ENCODE assay signal across 15 cellular contexts in the genomic region with DNA sequence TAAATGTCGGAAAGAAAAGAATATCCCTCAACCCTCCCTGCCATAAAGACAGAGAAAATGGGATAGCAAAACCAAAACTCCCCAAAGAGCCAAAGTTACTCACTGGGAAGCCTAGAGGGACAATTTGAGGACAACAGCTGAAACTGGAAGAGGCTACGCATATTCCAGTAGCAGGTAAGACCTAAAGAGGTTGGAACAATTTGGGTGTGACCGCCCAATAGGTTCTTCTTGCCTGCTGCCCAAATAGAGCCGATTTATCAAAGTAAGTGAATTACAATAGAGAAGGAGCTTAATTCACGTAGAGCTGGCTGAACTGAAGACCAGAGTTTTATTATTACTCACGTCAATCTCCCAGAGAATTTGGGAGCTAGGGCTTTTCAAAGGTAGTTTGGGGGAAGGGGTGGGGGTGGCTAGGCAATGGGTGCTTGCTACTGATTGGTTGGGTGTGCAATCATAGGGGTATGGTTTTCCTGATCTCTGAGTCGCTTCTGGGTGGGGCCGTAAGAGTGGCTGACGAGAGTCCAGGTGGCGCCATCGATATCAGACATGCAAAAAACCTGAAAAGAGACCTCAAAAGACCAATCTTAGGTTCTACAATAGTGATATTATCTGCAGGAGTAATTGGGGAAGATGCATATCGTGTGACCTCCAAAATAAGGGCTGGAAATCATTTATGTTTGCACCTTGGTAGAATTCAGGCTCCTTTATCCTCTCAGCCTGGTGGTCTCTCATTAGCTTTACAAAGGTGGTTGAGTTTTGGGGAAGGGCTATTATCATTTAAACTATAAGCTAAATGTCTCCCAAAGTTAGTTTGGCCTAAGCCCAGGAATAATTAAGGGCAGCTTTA. TPM values are rescaled to one million over a fixed set of nuclear protein-coding genes. Genes with fewer than 3 reads are reported as not detected.
DNase-seq lines count a peak whose midpoint lies in the region; ATAC-seq and TF ChIP-seq lines count a peak whose summit lies in the region.
"Had no signal": no experiment of that assay in that cellular context is flagged by ENCODE, and none has a peak within 500 bp of the region (broad histone marks: within the 10 kb centered on the region; RNA-seq: fewer than 3 reads in every experiment).

No MANE protein-coding gene starts in this region.

- H3K4me1 ChIP-seq in SK-N-SH (ENCODE audit: control insufficient read depth in 1 of 2, insufficient read depth in 2 of 2, low read depth in 1 of 2, low read length in 1 of 2): no peaks in the 10 kb centered on the region
- H3K4me1 ChIP-seq in mesendoderm (ENCODE audit: control insufficient read depth, low read depth, low read length): no peaks in the 10 kb centered on the region
- H3K4me1 ChIP-seq: body of pancreas had no signal

- H2AK5ac ChIP-seq in mesendoderm (ENCODE audit: low read length): no peak overlapping the region

- H3K9me2 ChIP-seq in SK-N-SH: peaks cover 4% of the 10 kb centered on the region; the same call in 1 of the 2 replicates

- no peaks in the 10 kb centered on the region for H3K36me3 Mint-ChIP-seq in activated CD8-positive, alpha-beta T cell treated with anti-CD3 and anti-CD28 coated beads, Interleukin-2, amount 10 ng/mL, durations not matched to agents 7 days and 5 days (ENCODE audit: low read depth)
- H3K36me3 Mint-ChIP-seq: natural killer cell treated with Interleukin-12 subunit alpha and Interleukin-12 subunit beta and Interleukin-15 and Interleukin-18, amount 100 ng/mL, for 72 hours had no signal

- H4K8ac ChIP-seq in mesendoderm (ENCODE audit: low read depth, low read length): no peak overlapping the region

- H3K4me3 Mint-ChIP-seq in activated CD8-positive, alpha-beta T cell treated with anti-CD3 and anti-CD28 coated beads, Interleukin-2, amount 10 ng/mL, durations not matched to agents 7 days and 5 days: peak overlapping the region; percentile 50
- H3K4me3 Mint-ChIP-seq: natural killer cell treated with Interleukin-12 subunit alpha and Interleukin-12 subunit beta and Interleukin-15 and Interleukin-18, amount 100 ng/mL, for 72 hours had no signal

- H2AFZ ChIP-seq in SK-N-SH (ENCODE audit: low read depth): peak overlapping the region; percentile 85; the same call in 1 of the 2 replicates

- CTCF ChIA-PET in SK-N-SH (lab: Yijun Ruan, JAX): interaction anchor here (0.7 to 2.5 kb wide), 10 partner anchors 9 to 228 kb away, joined by 3 to 17 read pairs (median 3); no protein-coding TSS in a partner anchor
- CTCF ChIA-PET in activated CD8-positive, alpha-beta T cell treated with anti-CD3 and anti-CD28 coated beads, Interleukin-2, amount 10 ng/mL, durations not matched to agents 7 days and 5 days (lab: Charles Lee): interaction anchor here (0.7 to 2.6 kb wide), 18 partner anchors 9 to 314 kb away, joined by 3 to 21 read pairs (median 3); a partner anchor contains a TSS

- no peak for TF ChIP-seq RAD21 in SK-N-SH (IDR thresholded peaks at IDR 0.05; ENCODE audit: low read length)

- H3K79me1 ChIP-seq in mesendoderm (ENCODE audit: low read length): no peaks in the 10 kb centered on the region

- H3K36me3 ChIP-seq in SK-N-SH (replicated peaks in 1 of 2; ENCODE audit: control insufficient read depth in 1 of 2, insufficient read depth in 2 of 2, low read length in 1 of 2) (no peaks in the 10 kb centered on the region), mesendoderm (ENCODE audit: control insufficient read depth, insufficient read depth, low read length) (no peaks in the 10 kb centered on the region)

- no peaks in the 10 kb centered on the region for H4K20me1 ChIP-seq in SK-N-SH (ENCODE audit: insufficient read depth)

- DNase-seq in SK-N-SH (no peak), HUDEP-2 (lab: John Stamatoyannopoulos, UW; ENCODE audit: unreplicated experiment in 76 of 76) (peak in 59 of 76 experiments; percentile 0 to 71 (median 24)), mesendoderm (peak; percentile 54), H4 (ENCODE audit: low spot score) (no peak), A172 (ENCODE audit: low spot score) (no peak)
- DNase-seq in activated CD8-positive, alpha-beta T cell treated with anti-CD3 and anti-CD28 coated beads, Interleukin-2, amount 10 ng/mL, durations not matched to agents 7 days and 5 days: peak; percentile 22
- DNase-seq: activated effector memory CD4-positive, alpha-beta T cell treated with anti-CD3 and anti-CD28 coated beads, Interleukin-2, amount 50 U/mL, for 16 hours; body of pancreas; T-helper 9 cell had no signal

- H3K4ac ChIP-seq in mesendoderm (ENCODE audit: low read depth, low read length): no peak overlapping the region

- H3K27me3 ChIP-seq in SK-N-SH (ENCODE audit: insufficient read depth) (no peaks in the 10 kb centered on the region; the same call in 1 of the 2 replicates), mesendoderm (ENCODE audit: insufficient read depth, low read length, poor library complexity) (no peaks in the 10 kb centered on the region)
- H3K27me3 ChIP-seq: body of pancreas had no signal

- WGBS in SK-N-SH (ENCODE audit: low lambda C conversion rate): 13% methylated on average over 12 of the region's 12 CpGs
- WGBS in mesendoderm (ENCODE audit: extremely low coverage, insufficient coverage, low lambda C conversion rate): no CpG with 5 or more reads among the region's 12 CpGs

- H3K4me2 ChIP-seq in SK-N-SH: no peak overlapping the region
- H3K4me2 ChIP-seq in mesendoderm (ENCODE audit: low read length): peak overlapping the region; percentile 13

- peaks cover 10% of the 10 kb centered on the region for H3K4me1 Mint-ChIP-seq in activated CD8-positive, alpha-beta T cell treated with anti-CD3 and anti-CD28 coated beads, Interleukin-2, amount 10 ng/mL, durations not matched to agents 7 days and 5 days (ENCODE audit: low read depth)
- H3K4me1 Mint-ChIP-seq: activated CD4-positive, alpha-beta T cell treated with anti-CD3 and anti-CD28 coated beads, Interleukin-2, amount 10 ng/mL, durations not matched to agents 24 days and 14 days had no signal

- ATAC-seq in SK-N-SH treated with all-trans-retinoic acid at 6 μM for 48 hours (no peak; the same call in 2 of the 3 replicates), HG02759 (IDR thresholded peaks at IDR 0.05; ENCODE audit: unreplicated experiment) (no peak)
- ATAC-seq in activated CD8-positive, alpha-beta T cell treated with anti-CD3 and anti-CD28 coated beads, Interleukin-2, amount 10 ng/mL, durations not matched to agents 7 days and 5 days: no peak
- ATAC-seq: body of pancreas; natural killer cell treated with Interleukin-12 subunit alpha and Interleukin-12 subunit beta and Interleukin-15 and Interleukin-18, amount 100 ng/mL, for 72 hours had no signal

- no peak overlapping the region for H2BK120ac ChIP-seq in mesendoderm (ENCODE audit: low read depth, low read length)

- H3K27me3 Mint-ChIP-seq in activated CD8-positive, alpha-beta T cell treated with anti-CD3 and anti-CD28 coated beads, Interleukin-2, amount 10 ng/mL, durations not matched to agents 7 days and 5 days (ENCODE audit: low read depth): peaks cover 3% of the 10 kb centered on the region

- H3K27ac ChIP-seq in SK-N-SH (ENCODE audit: low read depth in 2 of 2, low read length in 1 of 2) (no peak overlapping the region), mesendoderm (ENCODE audit: low read depth, low read length) (no peak overlapping the region)
- H3K27ac ChIP-seq: body of pancreas had no signal

- H3K23ac ChIP-seq in mesendoderm (ENCODE audit: low read length): no peak overlapping the region

- no peak for TF ChIP-seq EP300 in SK-N-SH (IDR thresholded peaks at IDR 0.05; ENCODE audit: borderline replicate concordance in 1 of 2, low read depth in 1 of 2, low read length in 1 of 2)

- no peak overlapping the region for H2BK5ac ChIP-seq in mesendoderm (ENCODE audit: low read length)

- POLR2A ChIA-PET in SK-N-SH (lab: Yijun Ruan, JAX): no interaction called here
- POLR2A ChIA-PET in activated CD8-positive, alpha-beta T cell treated with anti-CD3 and anti-CD28 coated beads, Interleukin-2, amount 10 ng/mL, durations not matched to agents 7 days and 5 days (lab: Charles Lee): interaction anchor here (1.0 kb wide), 1 partner anchor 98 kb away, joined by 6 read pairs; a partner anchor contains a TSS

- H3K79me2 ChIP-seq in SK-N-SH (ENCODE audit: insufficient read depth): no peaks in the 10 kb centered on the region
- H3K79me2 ChIP-seq in mesendoderm (ENCODE audit: control insufficient read depth, insufficient read depth, low read length): no peaks in the 10 kb centered on the region

- no peak overlapping the region for H3K9ac ChIP-seq in SK-N-SH
- H3K9ac ChIP-seq in mesendoderm (ENCODE audit: low read length): peak overlapping the region; percentile 60

- no peak overlapping the region for H3K18ac ChIP-seq in mesendoderm (ENCODE audit: low read length)

- TF ChIP-seq CTCF in SK-N-SH (IDR thresholded peaks at IDR 0.05): no peak

- H4K5ac ChIP-seq in mesendoderm (ENCODE audit: low read length): no peak overlapping the region

- H3K27ac Mint-ChIP-seq in activated CD8-positive, alpha-beta T cell treated with anti-CD3 and anti-CD28 coated beads, Interleukin-2, amount 10 ng/mL, durations not matched to agents 7 days and 5 days: no peak overlapping the region
- H3K27ac Mint-ChIP-seq: activated CD4-positive, alpha-beta T cell treated with anti-CD3 and anti-CD28 coated beads, Interleukin-2, amount 10 ng/mL, durations not matched to agents 24 days and 14 days; natural killer cell treated with Interleukin-12 subunit alpha and Interleukin-12 subunit beta and Interleukin-15 and Interleukin-18, amount 100 ng/mL, for 72 hours had no signal

- peak overlapping the region; percentile 25 for H3K56ac ChIP-seq in mesendoderm (ENCODE audit: low read length)

- no peaks in the 10 kb centered on the region for H3K9me3 Mint-ChIP-seq in activated CD8-positive, alpha-beta T cell treated with anti-CD3 and anti-CD28 coated beads, Interleukin-2, amount 10 ng/mL, durations not matched to agents 7 days and 5 days (ENCODE audit: insufficient read depth)
- H3K9me3 Mint-ChIP-seq: activated CD4-positive, alpha-beta T cell treated with anti-CD3 and anti-CD28 coated beads, Interleukin-2, amount 10 ng/mL, durations not matched to agents 24 days and 14 days; natural killer cell treated with Interleukin-12 subunit alpha and Interleukin-12 subunit beta and Interleukin-15 and Interleukin-18, amount 100 ng/mL, for 72 hours had no signal

- no peak overlapping the region for H2BK15ac ChIP-seq in mesendoderm (replicated peaks; ENCODE audit: low read depth)

- H3K9me3 ChIP-seq in SK-N-SH: no peaks in the 10 kb centered on the region
- H3K9me3 ChIP-seq: body of pancreas had no signal

- no peak overlapping the region for H3K4me3 ChIP-seq in SK-N-SH (ENCODE audit: low read depth in 2 of 2, low read length in 1 of 2)
- H3K4me3 ChIP-seq in mesendoderm (ENCODE audit: low read length): no peak overlapping the region
- H3K4me3 ChIP-seq: body of pancreas had no signal

- no peaks in the 10 kb centered on the region for H3F3A ChIP-seq in SK-N-SH (replicated peaks; ENCODE audit: insufficient read depth)

RNA-seq across cellular contexts. Expression of a gene that starts 39.0 kb away (rescaled TPM):
- polyA plus RNA-seq in SK-N-SH (2012; rRNA removed): not detected in 2 replicates
- 0.03 TPM in 1 of 2 replicates, not detected in the other for polyA plus RNA-seq in SK-N-SH (2012; cell fraction: cytosol; rRNA removed)
- polyA plus RNA-seq in SK-N-SH (2012; cell fraction: nucleus; rRNA removed): not detected in 2 replicates
- 1 to 10 TPM; 1.0 to 1.7 TPM for total RNA-seq in activated CD8-positive, alpha-beta T cell treated with anti-CD3 and anti-CD28 coated beads, Interleukin-2, amount 10 ng/mL, durations not matched to agents 7 days and 5 days
- 63.7 TPM for polyA plus RNA-seq in mesendoderm (2013, experiment 1 of 2)
- polyA plus RNA-seq in mesendoderm (2013, experiment 2 of 2): 62.5 TPM
- not detected in 2 replicates for total RNA-seq in H4 (2014; rRNA removed; shearing (Covaris generic))
- not detected in 2 replicates for total RNA-seq in A172 (2014; rRNA removed; shearing (Covaris generic))
- total RNA-seq: activated CD4-positive, alpha-beta T cell treated with anti-CD3 and anti-CD28 coated beads, Interleukin-2, amount 10 ng/mL, durations not matched to agents 24 days and 14 days; body of pancreas; natural killer cell treated with Interleukin-12 subunit alpha and Interleukin-12 subunit beta and Interleukin-15 and Interleukin-18, amount 100 ng/mL, for 72 hours; subcutaneous adipose tissue had no signal
- polyA plus RNA-seq: liver had no signal

Comparison
In these comparisons a context has a peak if more than half of its experiments do, and no peak if none do; other contexts are left out.
1. DNase-seq: peak in HUDEP-2 (59 of 76), activated CD8-positive, alpha-beta T cell treated with anti-CD3 and anti-CD28 coated beads, Interleukin-2, amount 10 ng/mL, durations not matched to agents 7 days and 5 days (single experiment) and mesendoderm (single experiment); none in SK-N-SH (single experiment), H4 (single experiment) and A172 (single experiment).